19 cellular contexts compared by ENCODE assay signal in the genomic region with DNA sequence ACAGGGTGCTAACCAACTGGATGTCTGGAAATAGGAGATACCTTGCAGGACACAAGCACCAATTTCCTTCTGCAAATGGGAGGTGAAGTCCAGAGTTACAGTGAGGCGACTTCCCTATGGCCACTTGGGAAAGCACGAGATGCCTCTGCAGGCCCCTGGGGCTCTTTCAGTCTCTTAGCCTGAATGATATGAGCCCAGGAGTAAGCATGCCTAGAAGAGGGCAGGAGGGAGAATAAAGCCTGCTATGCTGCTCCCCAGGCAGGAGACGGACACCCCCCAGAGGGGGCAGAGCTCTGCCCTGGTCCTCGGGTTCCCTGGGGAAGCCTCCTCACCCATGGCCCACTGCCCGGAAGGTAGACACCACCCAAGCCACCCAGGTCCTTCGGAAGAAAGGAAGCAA.
DNase-seq lines count a peak whose midpoint lies in the region; ATAC-seq, FAIRE-seq and TF ChIP-seq lines count a peak whose summit lies in the region.
"Had no signal": no experiment of that assay in that cellular context is flagged by ENCODE, and none has a peak within 500 bp of the region (broad histone marks: within the 10 kb centered on the region; RNA-seq: fewer than 3 reads in every experiment).

No MANE protein-coding gene starts in this region.

- H3K4me2 ChIP-seq in GM23338 (no peak overlapping the region), Karpas-422 (ENCODE audit: low read depth, low read length, poor library complexity, severe bottlenecking) (no peak overlapping the region), HepG2 (ENCODE audit: low read depth, low read length) (no peak overlapping the region)
- H3K4me2 ChIP-seq: BLaER1 treated with 17β-estradiol and CSF1 and Interleukin-3, amounts not matched to agents 10 nM and 100 nM had no signal

- TF ChIP-seq POLR2A in HepG2 (IDR thresholded peaks at IDR 0.05; ENCODE audit: insufficient read depth in 1 of 2, low read depth in 2 of 2, low read length in 2 of 2) = no peak

- in situ Hi-C loops in HepG2 (cut with HindIII; ENCODE audit: extremely low pct_ligation_motif_present, low pct_unique_long_range_greater_than_20kb) = no loop called here

- no peaks in the 10 kb centered on the region for H3F3A ChIP-seq in GM23338 (replicated peaks; ENCODE audit: low read depth)

- H3K36me3 Mint-ChIP-seq in GM23338 (ENCODE audit: low read depth) (no peaks in the 10 kb centered on the region), mesothelial cell of epicardium (peaks cover 3% of the 10 kb centered on the region)
- H3K36me3 Mint-ChIP-seq: CD8-positive, alpha-beta T cell; IgD-negative memory B cell had no signal

- H3K4me3 ChIP-seq in GM23338 = no peak overlapping the region
- no peak overlapping the region for H3K4me3 ChIP-seq in Karpas-422 (ENCODE audit: low read length)
- no peak overlapping the region for H3K4me3 ChIP-seq in HepG2 (replicated peaks in 1 of 3; ENCODE audit: insufficient read depth in 1 of 3, low read depth in 2 of 3, low read length in 3 of 3)
- H3K4me3 ChIP-seq: BLaER1 treated with 17β-estradiol and CSF1 and Interleukin-3, amounts not matched to agents 10 nM and 100 nM; GM12878 had no signal

- no peak for TF ChIP-seq RAD21 in HepG2 (CRISPR knock-in tag; IDR thresholded peaks at IDR 0.05)

- H3K9me2 ChIP-seq in GM23338 (ENCODE audit: insufficient read depth) (no peaks in the 10 kb centered on the region), Karpas-422 (replicated peaks; ENCODE audit: insufficient read depth, low read length) (no peaks in the 10 kb centered on the region)

- WGBS in HepG2 (ENCODE audit: low lambda C conversion rate) = 55% methylated on average over 6 of the region's 6 CpGs

- H3K9me3 Mint-ChIP-seq in GM23338 = no peaks in the 10 kb centered on the region
- peaks cover 20% of the 10 kb centered on the region for H3K9me3 Mint-ChIP-seq in mesothelial cell of epicardium

- H3K9ac ChIP-seq in Karpas-422 (ENCODE audit: low read length) (no peak overlapping the region), HepG2 (ENCODE audit: insufficient read depth, low read depth, low read length) (no peak overlapping the region)
- H3K9ac ChIP-seq: BLaER1 treated with 17β-estradiol and CSF1 and Interleukin-3, amounts not matched to agents 10 nM and 100 nM had no signal

- POLR2A ChIA-PET in HepG2 (lab: Yijun Ruan, JAX) = no interaction called here

- H3K27me3 ChIP-seq in GM23338 (ENCODE audit: insufficient read depth) (no peaks in the 10 kb centered on the region), Karpas-422 (ENCODE audit: low read length) (no peaks in the 10 kb centered on the region), HepG2 (ENCODE audit: control insufficient read depth in 1 of 2, insufficient read depth in 2 of 2, low read length in 2 of 2) (no peaks in the 10 kb centered on the region; a peak in 1 of 5 replicates)
- H3K27me3 ChIP-seq: BLaER1 treated with 17β-estradiol and CSF1 and Interleukin-3, amounts not matched to agents 10 nM and 100 nM had no signal

- H3K36me3 ChIP-seq in GM23338 (ENCODE audit: insufficient read depth) (no peaks in the 10 kb centered on the region), Karpas-422 (ENCODE audit: insufficient read depth, low read length) (peaks cover 28% of the 10 kb centered on the region), HepG2 (replicated peaks in 1 of 2; ENCODE audit: control insufficient read depth in 1 of 2, insufficient read depth in 2 of 2, low read length in 2 of 2) (no peaks in the 10 kb centered on the region)

- FAIRE-seq in HepG2 (lab: Jason Lieb, UNC) = no peak
- FAIRE-seq: GM12878, GM19239 had no signal

- H3K27ac ChIP-seq in GM23338 (ENCODE audit: low read depth) = no peak overlapping the region
- H3K27ac ChIP-seq in Karpas-422 (ENCODE audit: low read length) = peak overlapping the region; percentile 75
- no peak overlapping the region for H3K27ac ChIP-seq in HepG2 (ENCODE audit: extremely low read length, insufficient read depth, low read length)
- H3K27ac ChIP-seq: BLaER1 treated with 17β-estradiol and CSF1 and Interleukin-3, amounts not matched to agents 10 nM and 100 nM had no signal

- H3K27me3 Mint-ChIP-seq in GM23338 (ENCODE audit: insufficient read depth, low read depth, poor library complexity) (peaks cover 2% of the 10 kb centered on the region), mesothelial cell of epicardium (ENCODE audit: low read depth) (peaks cover 13% of the 10 kb centered on the region)

- no TSS peak for BruUV-seq in HepG2 (replicated peaks; lab: Mats Ljungman, UMichigan)

- H3K4me1 Mint-ChIP-seq in GM23338 (peaks cover 7% of the 10 kb centered on the region; the same call in 1 of the 3 replicates), mesothelial cell of epicardium (no peaks in the 10 kb centered on the region)
- H3K4me1 Mint-ChIP-seq: B cell had no signal

- CTCF ChIA-PET in HepG2 (lab: Yijun Ruan, JAX; ENCODE audit: low intra/inter-chr PET ratio, low total read pairs) = no interaction called here

- DNase-seq in GM23338 (ENCODE audit: low spot score) (no peak), Karpas-422 (no peak), HepG2 (ENCODE audit: low spot score) (no peak), posterior vena cava (ENCODE audit: low spot score) (peak; percentile 24), mesothelial cell of epicardium (ENCODE audit: low spot score in 2 of 2, unreplicated experiment in 2 of 2) (no peak)
- DNase-seq: Calu3; CD8-positive, alpha-beta T cell; DMS 273 treated with DMSO at 0.1 percent for 48 hours; DMS53; DND-41; KBM-7 had no signal

- H3K27ac Mint-ChIP-seq in GM23338 = no peak overlapping the region
- no peak overlapping the region for H3K27ac Mint-ChIP-seq in mesothelial cell of epicardium
- H3K27ac Mint-ChIP-seq: B cell; CD8-positive, alpha-beta T cell; IgD-negative memory B cell had no signal

- no peaks in the 10 kb centered on the region for H3K79me2 ChIP-seq in GM23338 (replicated peaks; ENCODE audit: insufficient read depth)
- no peaks in the 10 kb centered on the region for H3K79me2 ChIP-seq in Karpas-422 (ENCODE audit: low read length)
- no peaks in the 10 kb centered on the region for H3K79me2 ChIP-seq in HepG2 (ENCODE audit: insufficient read depth, low read length)

- peak; percentile 32; the same call in 2 of the 3 replicates for ATAC-seq in GM23338
- peak; percentile 46 for ATAC-seq in HepG2
- no peak for ATAC-seq in HG03045 (IDR thresholded peaks at IDR 0.05; ENCODE audit: unreplicated experiment)
- no peak for ATAC-seq in HG03025 (IDR thresholded peaks at IDR 0.05; ENCODE audit: low FRiP score, unreplicated experiment)
- ATAC-seq: CD8-positive, alpha-beta T cell; GM12878; HCT116 had no signal

- H2AFZ ChIP-seq in GM23338 (no peak overlapping the region), Karpas-422 (ENCODE audit: low read length) (no peak overlapping the region), HepG2 (ENCODE audit: low read length) (no peak overlapping the region)

- no peak for TF ChIP-seq CTCF in GM23338 (conservative IDR thresholded peaks at IDR 0.05; ENCODE audit: low read depth in 2 of 2)
- no peak for TF ChIP-seq CTCF in HepG2 (CRISPR knock-in tag; IDR thresholded peaks at IDR 0.05)
- TF ChIP-seq CTCF in mesothelial cell of epicardium (IDR thresholded peaks at IDR 0.05; ENCODE audit: unreplicated experiment) = no peak

- H4K20me1 ChIP-seq in GM23338 (replicated peaks; ENCODE audit: insufficient read depth) = no peaks in the 10 kb centered on the region
- no peaks in the 10 kb centered on the region for H4K20me1 ChIP-seq in Karpas-422 (ENCODE audit: insufficient read depth, low read depth, low read length)
- H4K20me1 ChIP-seq in HepG2 (ENCODE audit: insufficient read depth, low read length) = no peaks in the 10 kb centered on the region
- H4K20me1 ChIP-seq: BLaER1 treated with 17β-estradiol and CSF1 and Interleukin-3, amounts not matched to agents 10 nM and 100 nM had no signal

- H3K4me3 Mint-ChIP-seq in GM23338 = no peak overlapping the region
- H3K4me3 Mint-ChIP-seq in mesothelial cell of epicardium = no peak overlapping the region
- H3K4me3 Mint-ChIP-seq: B cell; CD8-positive, alpha-beta T cell; IgD-negative memory B cell had no signal

- intact Hi-C loops in HepG2 (cut with micrococcal nuclease; ENCODE audit: unreplicated experiment) = no loop called here
- intact Hi-C loops in posterior vena cava (cut with DNase I) = no loop called here

- no peaks in the 10 kb centered on the region for H3K4me1 ChIP-seq in GM23338 (ENCODE audit: insufficient read depth)
- peaks cover 47% of the 10 kb centered on the region for H3K4me1 ChIP-seq in Karpas-422 (ENCODE audit: low read length)
- peaks cover 14% of the 10 kb centered on the region for H3K4me1 ChIP-seq in HepG2 (ENCODE audit: insufficient read depth, low read length)

- H3K9me3 ChIP-seq in Karpas-422 (ENCODE audit: low read length) (peaks cover 6% of the 10 kb centered on the region), HepG2 (ENCODE audit: low read length) (peaks cover 9% of the 10 kb centered on the region; the same call in 1 of the 2 replicates)

- TF ChIP-seq EP300 in HepG2 (IDR thresholded peaks at IDR 0.05; ENCODE audit: low read depth in 2 of 2, low read length in 2 of 2) = no peak
- no peak for TF ChIP-seq EP300 in HepG2 (CRISPR knock-in tag; IDR thresholded peaks at IDR 0.05; ENCODE audit: borderline replicate concordance)

TF ChIP-seq in GM23338, 12 proteins besides CTCF, POLR2A, EP300 and RAD21 (continues in another document):
- TF ChIP-seq ZNF331 (CRISPR knock-in tag; IDR thresholded peaks at IDR 0.05; ENCODE audit: low read depth) (no peak), EZH2 (IDR thresholded peaks at IDR 0.05; ENCODE audit: low read depth, unreplicated experiment) (no peak), NANOG (IDR thresholded peaks at IDR 0.05; ENCODE audit: borderline replicate concordance) (no peak)

TF ChIP-seq in HepG2, 621 proteins besides CTCF, POLR2A, EP300 and RAD21 (continues in another document):
- TF ChIP-seq ZNF75D (CRISPR knock-in tag; IDR thresholded peaks at IDR 0.05; ENCODE audit: borderline replicate concordance) (no peak), ZFP90 (CRISPR knock-in tag; IDR thresholded peaks at IDR 0.05; ENCODE audit: borderline replicate concordance) (no peak), ZNF350 (CRISPR knock-in tag; IDR thresholded peaks at IDR 0.05; ENCODE audit: borderline replicate concordance, low read depth) (no peak), ZNF335 (CRISPR knock-in tag; IDR thresholded peaks at IDR 0.05) (no peak), HNRNPL (IDR thresholded peaks at IDR 0.05; ENCODE audit: low read depth, low read length) (no peak), RCOR2 (CRISPR knock-in tag; IDR thresholded peaks at IDR 0.05) (no peak), ZNF124 (CRISPR knock-in tag; IDR thresholded peaks at IDR 0.05) (no peak)
- TF ChIP-seq, protein P1, sequence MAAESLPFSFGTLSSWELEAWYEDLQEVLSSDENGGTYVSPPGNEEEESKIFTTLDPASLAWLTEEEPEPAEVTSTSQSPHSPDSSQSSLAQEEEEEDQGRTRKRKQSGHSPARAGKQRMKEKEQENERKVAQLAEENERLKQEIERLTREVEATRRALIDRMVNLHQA (CRISPR knock-in tag; IDR thresholded peaks at IDR 0.05) = no peak

Comparison
In these comparisons a context has a peak if more than half of its experiments do, and no peak if none do; other contexts are left out.
1. ATAC-seq: peak in GM23338 (single experiment) and HepG2 (single experiment); none in HG03045 (single experiment) and HG03025 (single experiment).